In genomic region chr6:11143394-11144371, GRCh38 we compare ENCODE assay signal across 7 cellular contexts. TPM values are rescaled to one million over a fixed set of nuclear protein-coding genes. Genes with fewer than 3 reads are reported as not detected.
DNase-seq lines count a peak whose midpoint lies in the region; ATAC-seq and TF ChIP-seq lines count a peak whose summit lies in the region.

No MANE protein-coding gene starts in this region.

- intact Hi-C loops in left ventricle myocardium inferior (cut with micrococcal nuclease): loop anchor here (1.0 kb wide), 1 partner anchor 353 kb away; no protein-coding TSS in a partner anchor

- H3K4me1 ChIP-seq in left ventricle myocardium inferior: no peaks in the 10 kb centered on the region
- no peaks in the 10 kb centered on the region for H3K4me1 ChIP-seq in thoracic aorta (ENCODE audit: control insufficient read depth in 1 of 2, low read depth in 2 of 2)

- H3K36me3 ChIP-seq in left ventricle myocardium inferior (no peaks in the 10 kb centered on the region), thoracic aorta (no peaks in the 10 kb centered on the region)

- TF ChIP-seq CTCF in left ventricle myocardium inferior (IDR thresholded peaks at IDR 0.05; ENCODE audit: borderline replicate concordance): no peak
- TF ChIP-seq CTCF in thoracic aorta (IDR thresholded peaks at IDR 0.05): no peak

- H3K27ac ChIP-seq in left ventricle myocardium inferior (replicated peaks): no peak overlapping the region
- no peak overlapping the region for H3K27ac ChIP-seq in thoracic aorta

- DNase-seq in HS-27A (ENCODE audit: low read depth) (peak; percentile 98), SKM-1 (lab: John Stamatoyannopoulos, UW; ENCODE audit: unreplicated experiment) (peak; percentile 78), left ventricle myocardium inferior (peak; percentile 56), thoracic aorta (ENCODE audit: low spot score) (peak; percentile 57), middle frontal gyrus (ENCODE audit: extremely low spot score, low spot score) (no peak), NCI-H526 treated with DMSO at 0.1 percent for 48 hours (lab: John Stamatoyannopoulos, UW) (no peak)
- no peak for DNase-seq in activated CD4-positive, alpha-beta T cell treated with anti-CD3 and anti-CD28 coated beads for 4 hours

- H3K27me3 ChIP-seq in left ventricle myocardium inferior (ENCODE audit: low read depth) (no peaks in the 10 kb centered on the region), thoracic aorta (replicated peaks; ENCODE audit: insufficient read depth) (no peaks in the 10 kb centered on the region)

- H3K9me3 ChIP-seq in left ventricle myocardium inferior (replicated peaks): no peaks in the 10 kb centered on the region
- no peaks in the 10 kb centered on the region for H3K9me3 ChIP-seq in thoracic aorta

- ATAC-seq in thoracic aorta (ENCODE audit: insufficient number of reproducible peaks, low FRiP score, low read depth): no peak

- H3K4me3 ChIP-seq in left ventricle myocardium inferior: no peak overlapping the region
- H3K4me3 ChIP-seq in thoracic aorta: no peak overlapping the region

RNA-seq across cellular contexts. Expression of gene ERVFRD-1, which starts 32.2 kb away (rescaled TPM):
- not detected for total RNA-seq in left ventricle myocardium inferior
- not detected for total RNA-seq in thoracic aorta

RNA-seq across cellular contexts. Expression of gene SMIM13, which starts 50.0 kb away (rescaled TPM):
- total RNA-seq in left ventricle myocardium inferior (12.3 TPM), thoracic aorta (1 to 10 TPM; 7.5 to 8.4 TPM)

Comparison
In these comparisons a context has a peak if more than half of its experiments do, and no peak if none do; other contexts are left out.
1. DNase-seq: peak in HS-27A (single experiment), SKM-1 (single experiment), left ventricle myocardium inferior (single experiment) and thoracic aorta (single experiment); none in middle frontal gyrus (single experiment), NCI-H526 treated with DMSO at 0.1 percent for 48 hours (single experiment) and activated CD4-positive, alpha-beta T cell treated with anti-CD3 and anti-CD28 coated beads for 4 hours (0 of 2).